Comparison of ENCODE assay signal across 8 cellular contexts in the genomic region with DNA sequence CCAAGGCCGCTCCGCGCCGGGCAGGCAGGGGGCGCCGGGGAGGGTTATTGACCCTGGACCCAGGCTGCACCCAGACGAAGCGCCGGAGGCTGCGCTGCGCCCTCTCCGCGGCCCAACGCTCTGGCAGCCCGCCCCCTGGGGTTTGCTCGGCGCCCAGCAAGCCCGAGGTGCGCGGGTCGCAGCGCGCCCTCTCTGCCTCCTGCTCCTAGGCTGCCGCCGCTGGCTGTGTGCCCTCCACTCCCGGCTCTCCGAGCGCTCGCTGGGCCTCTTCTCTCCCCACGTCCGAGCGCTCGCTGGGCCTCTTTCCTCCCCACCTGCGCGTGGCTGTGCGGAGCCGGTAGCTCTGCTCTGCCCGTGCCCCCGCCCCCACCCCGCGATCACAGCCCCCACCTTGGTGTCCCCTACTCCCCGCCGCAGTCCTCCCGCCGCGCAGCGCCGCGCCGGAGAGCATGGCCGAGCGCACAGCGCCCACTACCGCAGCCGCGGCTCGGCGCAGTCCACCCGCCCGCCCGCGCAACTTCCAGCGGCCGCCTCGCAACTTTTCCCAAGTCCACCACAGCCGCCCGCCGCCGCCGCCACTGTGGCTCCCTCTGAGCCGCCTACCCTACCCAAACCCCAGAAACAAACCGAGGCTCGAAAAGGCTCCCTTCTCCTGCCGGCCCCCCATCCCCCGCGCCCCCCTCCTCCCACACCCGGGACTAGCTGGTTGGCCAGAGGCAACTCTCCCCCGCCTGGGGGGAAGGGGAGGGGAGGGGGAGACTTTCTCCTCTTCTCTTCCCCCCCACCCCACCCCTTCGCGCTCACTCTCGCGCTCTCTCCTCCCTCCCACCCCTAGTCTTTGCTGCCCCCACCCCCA. TPM values are rescaled to one million over a fixed set of nuclear protein-coding genes. Genes with fewer than 3 reads are reported as not detected.
DNase-seq lines count a peak whose midpoint lies in the region; ATAC-seq and TF ChIP-seq lines count a peak whose summit lies in the region.

No MANE protein-coding gene starts in this region.

- no peaks in the 10 kb centered on the region for H3K36me3 Mint-ChIP-seq in activated T-helper 2 cell treated with anti-CD3 and anti-CD28 coated beads, Interferon-gamma antibody, Interleukin-2, Interleukin-4, amounts not matched to agents 10 μg/mL and 5 μg/mL and 100 μg/mL, durations not matched to agents 14 hours and 24 hours and 36 hours (ENCODE audit: low read depth)

- H3K27ac Mint-ChIP-seq in activated T-helper 2 cell treated with anti-CD3 and anti-CD28 coated beads, Interferon-gamma antibody, Interleukin-2, Interleukin-4, amounts not matched to agents 10 μg/mL and 5 μg/mL and 100 μg/mL, durations not matched to agents 14 hours and 24 hours and 36 hours, result no peak overlapping the region

- peak overlapping the region; percentile 37 for H3K4me3 Mint-ChIP-seq in activated T-helper 2 cell treated with anti-CD3 and anti-CD28 coated beads, Interferon-gamma antibody, Interleukin-2, Interleukin-4, amounts not matched to agents 10 μg/mL and 5 μg/mL and 100 μg/mL, durations not matched to agents 14 hours and 24 hours and 36 hours (ENCODE audit: low read depth)

- peak; percentile 17; the same call in 1 of the 2 replicates for TF ChIP-seq CTCF in BJ (IDR thresholded peaks at IDR 0.05; ENCODE audit: insufficient read depth, low read depth, low read length)

- H3K4me1 Mint-ChIP-seq in activated T-helper 2 cell treated with anti-CD3 and anti-CD28 coated beads, Interferon-gamma antibody, Interleukin-2, Interleukin-4, amounts not matched to agents 10 μg/mL and 5 μg/mL and 100 μg/mL, durations not matched to agents 14 hours and 24 hours and 36 hours (ENCODE audit: low read depth), result peaks cover 36% of the 10 kb centered on the region

- POLR2A ChIA-PET in BJ (lab: Charles Lee), result no interaction called here

- H3K9me3 Mint-ChIP-seq in activated T-helper 2 cell treated with anti-CD3 and anti-CD28 coated beads, Interferon-gamma antibody, Interleukin-2, Interleukin-4, amounts not matched to agents 10 μg/mL and 5 μg/mL and 100 μg/mL, durations not matched to agents 14 hours and 24 hours and 36 hours, result no peaks in the 10 kb centered on the region

- ATAC-seq in GM18909 (IDR thresholded peaks at IDR 0.05; ENCODE audit: poor library complexity, unreplicated experiment) (peak; percentile 64), HG03159 (IDR thresholded peaks at IDR 0.05; ENCODE audit: unreplicated experiment) (peak; percentile 71)

- H3K36me3 ChIP-seq in BJ (ENCODE audit: control insufficient read depth, insufficient read depth, low read length), result no peaks in the 10 kb centered on the region

- peaks cover 57% of the 10 kb centered on the region for H3K27me3 ChIP-seq in BJ (ENCODE audit: control insufficient read depth, insufficient read depth, low read length)

- peak overlapping the region; percentile 42 for H3K4me3 ChIP-seq in BJ (ENCODE audit: low read depth, low read length)

- DNase-seq in BJ (ENCODE audit: low read depth) (no peak), NCI-H2227 (lab: John Stamatoyannopoulos, UW; ENCODE audit: unreplicated experiment) (peak; percentile 63), head of caudate nucleus (peak in 35 of 42 donors; percentile 6 to 67 (median 41)), occipital lobe (lab: John Stamatoyannopoulos, UW) (peak; percentile 11), GF-D8 (lab: John Stamatoyannopoulos, UW) (no peak)
- DNase-seq in activated T-helper 2 cell treated with anti-CD3 and anti-CD28 coated beads, Interferon-gamma antibody, Interleukin-2, Interleukin-4, amounts not matched to agents 10 μg/mL and 5 μg/mL and 100 μg/mL, durations not matched to agents 14 hours and 24 hours and 36 hours (ENCODE audit: low spot score), result no peak

- intact Hi-C loops in activated T-helper 2 cell treated with anti-CD3 and anti-CD28 coated beads, Interferon-gamma antibody, Interleukin-2, Interleukin-4, amounts not matched to agents 10 μg/mL and 5 μg/mL and 100 μg/mL, durations not matched to agents 14 hours and 24 hours and 36 hours (cut with micrococcal nuclease), result loop anchor here (5.0 kb wide), 1 partner anchor 95 kb away; no protein-coding TSS in a partner anchor
- intact Hi-C loops in head of caudate nucleus (cut with DNase I), result loop anchor here (10.0 kb wide), 1 partner anchor 618 kb away; no protein-coding TSS in a partner anchor

- CTCF ChIA-PET in BJ (lab: Yijun Ruan, JAX), result interaction anchor here (0.6 kb wide), 1 partner anchor 28 kb away, joined by 3 read pairs; no protein-coding TSS in a partner anchor

- peaks cover 86% of the 10 kb centered on the region for H3K27me3 Mint-ChIP-seq in activated T-helper 2 cell treated with anti-CD3 and anti-CD28 coated beads, Interferon-gamma antibody, Interleukin-2, Interleukin-4, amounts not matched to agents 10 μg/mL and 5 μg/mL and 100 μg/mL, durations not matched to agents 14 hours and 24 hours and 36 hours (ENCODE audit: low read depth)

RNA-seq across cellular contexts. Expression of a gene that starts 1.1 kb away (rescaled TPM):
- polyA plus RNA-seq in BJ (2011; rRNA removed), result 4.2 and 5.3 TPM in 2 replicates
- polyA minus RNA-seq in BJ (2011; rRNA and poly(A)+ RNA removed), result 14.0 and 15.1 TPM in 2 replicates
- total RNA-seq in activated T-helper 2 cell treated with anti-CD3 and anti-CD28 coated beads, Interferon-gamma antibody, Interleukin-2, Interleukin-4, amounts not matched to agents 10 μg/mL and 5 μg/mL and 100 μg/mL, durations not matched to agents 14 hours and 24 hours and 36 hours, result not detected in 2 replicates
- total RNA-seq in occipital lobe, result 5.8 TPM

Comparison
In these comparisons a context has a peak if more than half of its experiments do, and no peak if none do; other contexts are left out.
1. DNase-seq: peak in NCI-H2227 (single experiment), head of caudate nucleus (35 of 42) and occipital lobe (single experiment); none in BJ (single experiment), activated T-helper 2 cell treated with anti-CD3 and anti-CD28 coated beads, Interferon-gamma antibody, Interleukin-2, Interleukin-4, amounts not matched to agents 10 μg/mL and 5 μg/mL and 100 μg/mL, durations not matched to agents 14 hours and 24 hours and 36 hours (single experiment) and GF-D8 (single experiment).